In genomic region chr17:59353106-59353854, GRCh38 we compare ENCODE assay signal across 11 cellular contexts. TPM values are rescaled to one million over a fixed set of nuclear protein-coding genes. Genes with fewer than 3 reads are reported as not detected.
DNase-seq lines count a peak whose midpoint lies in the region; ATAC-seq and TF ChIP-seq lines count a peak whose summit lies in the region.
"Had no signal": no experiment of that assay in that cellular context is flagged by ENCODE, and none has a peak within 500 bp of the region (broad histone marks: within the 10 kb centered on the region; RNA-seq: fewer than 3 reads in every experiment).

No MANE protein-coding gene starts in this region.

- no peaks in the 10 kb centered on the region for H3K9me3 Mint-ChIP-seq in activated T-cell treated with anti-CD3 and anti-CD28 coated beads, Interleukin-2, amount 50 U/mL, for 24 hours
- peaks cover 8% of the 10 kb centered on the region for H3K9me3 Mint-ChIP-seq in activated T-helper 1 cell treated with anti-CD3 and anti-CD28 coated beads, Interleukin-12 subunit alpha, Interleukin-12 subunit beta, Interleukin-2, Interleukin-4 antibody, amounts not matched to agents 30 ng/mL and 10 ng/mL and 1 ng/mL, durations not matched to agents 14 hours and 24 hours and 36 hours
- peaks cover 2% of the 10 kb centered on the region for H3K9me3 Mint-ChIP-seq in memory B cell

- ATAC-seq in memory B cell (ENCODE audit: low read depth) (no peak), thoracic aorta (ENCODE audit: insufficient number of reproducible peaks, low FRiP score, low read depth) (no peak), GM21423 (IDR thresholded peaks at IDR 0.05; ENCODE audit: unreplicated experiment) (no peak)
- ATAC-seq: HCT116 had no signal

- no peak for DNase-seq in activated T-cell treated with anti-CD3 and anti-CD28 coated beads, Interleukin-2, amount 50 U/mL, for 24 hours
- no peak for DNase-seq in activated T-cell treated with anti-CD3 and anti-CD28 coated beads for 4 hours
- DNase-seq in activated T-helper 1 cell treated with anti-CD3 and anti-CD28 coated beads, Interleukin-12 subunit alpha, Interleukin-12 subunit beta, Interleukin-2, Interleukin-4 antibody, amounts not matched to agents 30 ng/mL and 10 ng/mL and 1 ng/mL, durations not matched to agents 14 hours and 24 hours and 36 hours (ENCODE audit: low spot score): no peak
- no peak for DNase-seq in memory B cell (ENCODE audit: low spot score in 2 of 2)
- no peak for DNase-seq in thoracic aorta (ENCODE audit: low spot score)
- no peak for DNase-seq in GM13977 (ENCODE audit: low spot score)
- no peak for DNase-seq in stimulated activated CD4-positive, alpha-beta T cell treated with anti-CD3 and anti-CD28 coated beads, Interleukin-2, amount 100 ng/mL, for 48 hours
- DNase-seq: MG63 had no signal

- TF ChIP-seq CTCF in thoracic aorta (IDR thresholded peaks at IDR 0.05): no peak
- TF ChIP-seq CTCF in GM13977 (IDR thresholded peaks at IDR 0.05; ENCODE audit: extremely low read depth, insufficient read depth, missing control alignments): no peak

- H3K4me3 Mint-ChIP-seq in activated T-cell treated with anti-CD3 and anti-CD28 coated beads, Interleukin-2, amount 50 U/mL, for 24 hours: no peak overlapping the region
- peak overlapping the region; percentile 19 for H3K4me3 Mint-ChIP-seq in activated T-helper 1 cell treated with anti-CD3 and anti-CD28 coated beads, Interleukin-12 subunit alpha, Interleukin-12 subunit beta, Interleukin-2, Interleukin-4 antibody, amounts not matched to agents 30 ng/mL and 10 ng/mL and 1 ng/mL, durations not matched to agents 14 hours and 24 hours and 36 hours
- H3K4me3 Mint-ChIP-seq in memory B cell: no peak overlapping the region

- H3K27ac ChIP-seq in thoracic aorta: peak overlapping the region; percentile 83 to 92

- in situ Hi-C loops in GM13977 (cut with MboI; ENCODE audit: low pct_unique_long_range_greater_than_20kb, low sequenced_read_pairs, unreplicated experiment): no loop called here

- peaks cover 80% of the 10 kb centered on the region for H3K4me1 Mint-ChIP-seq in activated T-cell treated with anti-CD3 and anti-CD28 coated beads, Interleukin-2, amount 50 U/mL, for 24 hours (ENCODE audit: low read depth)
- peaks cover 36% of the 10 kb centered on the region for H3K4me1 Mint-ChIP-seq in activated T-helper 1 cell treated with anti-CD3 and anti-CD28 coated beads, Interleukin-12 subunit alpha, Interleukin-12 subunit beta, Interleukin-2, Interleukin-4 antibody, amounts not matched to agents 30 ng/mL and 10 ng/mL and 1 ng/mL, durations not matched to agents 14 hours and 24 hours and 36 hours (ENCODE audit: low read depth)
- peaks cover 50% of the 10 kb centered on the region for H3K4me1 Mint-ChIP-seq in memory B cell

- H3K4me1 ChIP-seq in thoracic aorta (ENCODE audit: control insufficient read depth in 1 of 2, low read depth in 2 of 2): peaks cover 70 to 97% of the 10 kb centered on the region in 2 donors

- H3K27ac Mint-ChIP-seq in activated T-cell treated with anti-CD3 and anti-CD28 coated beads, Interleukin-2, amount 50 U/mL, for 24 hours: peak overlapping the region; percentile 60
- no peak overlapping the region for H3K27ac Mint-ChIP-seq in activated T-helper 1 cell treated with anti-CD3 and anti-CD28 coated beads, Interleukin-12 subunit alpha, Interleukin-12 subunit beta, Interleukin-2, Interleukin-4 antibody, amounts not matched to agents 30 ng/mL and 10 ng/mL and 1 ng/mL, durations not matched to agents 14 hours and 24 hours and 36 hours
- peak overlapping the region; percentile 65 for H3K27ac Mint-ChIP-seq in memory B cell

- no peaks in the 10 kb centered on the region for H3K27me3 Mint-ChIP-seq in activated T-cell treated with anti-CD3 and anti-CD28 coated beads, Interleukin-2, amount 50 U/mL, for 24 hours
- no peaks in the 10 kb centered on the region for H3K27me3 Mint-ChIP-seq in activated T-helper 1 cell treated with anti-CD3 and anti-CD28 coated beads, Interleukin-12 subunit alpha, Interleukin-12 subunit beta, Interleukin-2, Interleukin-4 antibody, amounts not matched to agents 30 ng/mL and 10 ng/mL and 1 ng/mL, durations not matched to agents 14 hours and 24 hours and 36 hours (ENCODE audit: insufficient read depth)
- H3K27me3 Mint-ChIP-seq in memory B cell: no peaks in the 10 kb centered on the region

- no peaks in the 10 kb centered on the region for H3K9me3 ChIP-seq in thoracic aorta
- H3K9me3 ChIP-seq: breast epithelium had no signal

- intact Hi-C loops in activated T-helper 1 cell treated with anti-CD3 and anti-CD28 coated beads, Interleukin-12 subunit alpha, Interleukin-12 subunit beta, Interleukin-2, Interleukin-4 antibody, amounts not matched to agents 30 ng/mL and 10 ng/mL and 1 ng/mL, durations not matched to agents 14 hours and 24 hours and 36 hours (cut with micrococcal nuclease): no loop called here

- H3K4me3 ChIP-seq in thoracic aorta: no peak overlapping the region
- H3K4me3 ChIP-seq: breast epithelium, MG63 had no signal

- no peaks in the 10 kb centered on the region for H3K36me3 ChIP-seq in thoracic aorta
- H3K36me3 ChIP-seq: breast epithelium, MG63 had no signal

- H3K36me3 Mint-ChIP-seq in activated T-cell treated with anti-CD3 and anti-CD28 coated beads, Interleukin-2, amount 50 U/mL, for 24 hours (ENCODE audit: low read depth): peaks cover 33% of the 10 kb centered on the region
- peaks cover 30% of the 10 kb centered on the region for H3K36me3 Mint-ChIP-seq in activated T-helper 1 cell treated with anti-CD3 and anti-CD28 coated beads, Interleukin-12 subunit alpha, Interleukin-12 subunit beta, Interleukin-2, Interleukin-4 antibody, amounts not matched to agents 30 ng/mL and 10 ng/mL and 1 ng/mL, durations not matched to agents 14 hours and 24 hours and 36 hours (ENCODE audit: low read depth)
- peaks cover 34% of the 10 kb centered on the region for H3K36me3 Mint-ChIP-seq in memory B cell

- no peaks in the 10 kb centered on the region for H3K27me3 ChIP-seq in thoracic aorta (replicated peaks; ENCODE audit: insufficient read depth)
- H3K27me3 ChIP-seq: breast epithelium, MG63 had no signal

RNA-seq across cellular contexts. Expression of gene YPEL2, which starts 21.8 kb away (rescaled TPM):
- 7.4 and 7.9 TPM in 2 replicates for total RNA-seq in activated T-helper 1 cell treated with anti-CD3 and anti-CD28 coated beads, Interleukin-12 subunit alpha, Interleukin-12 subunit beta, Interleukin-2, Interleukin-4 antibody, amounts not matched to agents 30 ng/mL and 10 ng/mL and 1 ng/mL, durations not matched to agents 14 hours and 24 hours and 36 hours
- total RNA-seq in thoracic aorta: 10 to 100 TPM; 64.2 to 79.9 TPM
